Comparison of ENCODE assay signal across 11 cellular contexts in genomic region chr6:35879151-35879550, GRCh38.
"Had no signal": no experiment of that assay in that cellular context is flagged by ENCODE, and none has a peak within 500 bp of the region (broad histone marks: within the 10 kb centered on the region; RNA-seq: fewer than 3 reads in every experiment).

No MANE protein-coding gene starts in this region.

- H3K27ac Mint-ChIP-seq: GM23338, HFFc6 had no signal

- H3K4me3 Mint-ChIP-seq: GM23338, H9, HFFc6 had no signal

- H3K4me2 ChIP-seq: GM23338 had no signal

- ATAC-seq: GM23338, HCT116 had no signal

- H3K9me3 Mint-ChIP-seq: HFFc6 had no signal

- H3K4me3 ChIP-seq: GM23248, GM23338, HAP-1 had no signal

- H3K27ac ChIP-seq: GM23248 had no signal

- DNase-seq: GM23248, GOT3, H7, H9, HCEC 1CT, HFFc6 had no signal

- H3K9ac ChIP-seq: GM23248 had no signal

- FAIRE-seq: H1, H54 had no signal

- H2AFZ ChIP-seq: GM23248, GM23338 had no signal
